In the genomic region with DNA sequence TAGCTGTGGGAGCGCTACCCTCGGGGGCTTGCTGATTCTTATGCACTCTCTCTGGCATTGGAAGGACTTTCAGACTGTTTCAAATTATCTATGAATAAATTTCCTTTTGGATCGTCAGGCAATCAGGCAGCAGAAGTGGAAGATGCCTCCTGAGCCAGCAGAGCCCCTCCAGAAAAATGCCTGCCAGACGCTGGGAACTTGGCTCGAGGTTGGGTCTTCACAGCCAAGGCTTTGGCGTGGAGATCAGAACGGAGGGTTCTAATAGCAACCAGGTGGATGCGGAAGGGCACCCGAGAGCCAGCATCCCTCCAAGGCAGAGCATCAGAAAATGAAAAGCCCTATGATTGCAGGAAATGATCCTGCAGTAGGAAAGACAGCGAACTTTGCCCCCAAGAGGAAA, we compare ENCODE assay signal across 22 cellular contexts.
"Had no signal": no experiment of that assay in that cellular context is flagged by ENCODE, and none has a peak within 500 bp of the region (broad histone marks: within the 10 kb centered on the region; RNA-seq: fewer than 3 reads in every experiment).

No MANE protein-coding gene starts in this region.

- H3K27ac ChIP-seq: body of pancreas, cardiac muscle cell, left lung, lower lobe of right lung, stomach, thyroid gland had no signal

- DNase-seq: activated CD4-positive, alpha-beta T cell treated with anti-CD3 and anti-CD28 coated beads for 1 hour; activated CD4-positive, alpha-beta T cell treated with anti-CD3 and anti-CD28 coated beads, Interleukin-2, amount 10 ng/mL, durations not matched to agents 7 days and 5 days; activated CD8-positive, alpha-beta T cell treated with anti-CD3 and anti-CD28 coated beads for 36 hours; activated naive CD4-positive, alpha-beta T cell treated with Interleukin-2 at 50 U/mL for 16 hours; activated T-cell treated with anti-CD3 and anti-CD28 coated beads, Interleukin-2, amount 50 U/mL, for 4 hours; adrenal gland; body of pancreas; endodermal cell; left lung; lower lobe of right lung; mesenchymal stem cell; natural killer cell; right cardiac atrium; stimulated activated CD4-positive, alpha-beta T cell treated with anti-CD3 and anti-CD28 coated beads, Interleukin-15, amount 100 ng/mL, for 24 hours; stimulated activated CD4-positive, alpha-beta T cell treated with anti-CD3 and anti-CD28 coated beads, Interleukin-2, amount 100 ng/mL, for 24 hours; stimulated activated naive B cell treated with anti-CD40 and anti-IgM and Interleukin-4, amounts not matched to agents 10 μg/mL and 1 μg/mL and 100 μg/mL, for 72 hours; stomach; T-helper 2 cell; thyroid gland had no signal

- H3K4me3 ChIP-seq: adrenal gland, body of pancreas, cardiac muscle cell, left lung, lower lobe of right lung, stomach, thyroid gland had no signal

- H3K27me3 ChIP-seq: adrenal gland, body of pancreas, cardiac muscle cell, left lung, stomach, thyroid gland had no signal

- H3K4me1 ChIP-seq: body of pancreas, left lung, thyroid gland had no signal

- H3K9me3 ChIP-seq: adrenal gland, body of pancreas, left lung, lower lobe of right lung, stomach, thyroid gland had no signal

- H3K36me3 ChIP-seq: adrenal gland, cardiac muscle cell, left lung, lower lobe of right lung, stomach, thyroid gland had no signal

- FAIRE-seq: frontal cortex, islet of Langerhans had no signal
